Comparison of ENCODE assay signal across 8 cellular contexts in the genomic region with DNA sequence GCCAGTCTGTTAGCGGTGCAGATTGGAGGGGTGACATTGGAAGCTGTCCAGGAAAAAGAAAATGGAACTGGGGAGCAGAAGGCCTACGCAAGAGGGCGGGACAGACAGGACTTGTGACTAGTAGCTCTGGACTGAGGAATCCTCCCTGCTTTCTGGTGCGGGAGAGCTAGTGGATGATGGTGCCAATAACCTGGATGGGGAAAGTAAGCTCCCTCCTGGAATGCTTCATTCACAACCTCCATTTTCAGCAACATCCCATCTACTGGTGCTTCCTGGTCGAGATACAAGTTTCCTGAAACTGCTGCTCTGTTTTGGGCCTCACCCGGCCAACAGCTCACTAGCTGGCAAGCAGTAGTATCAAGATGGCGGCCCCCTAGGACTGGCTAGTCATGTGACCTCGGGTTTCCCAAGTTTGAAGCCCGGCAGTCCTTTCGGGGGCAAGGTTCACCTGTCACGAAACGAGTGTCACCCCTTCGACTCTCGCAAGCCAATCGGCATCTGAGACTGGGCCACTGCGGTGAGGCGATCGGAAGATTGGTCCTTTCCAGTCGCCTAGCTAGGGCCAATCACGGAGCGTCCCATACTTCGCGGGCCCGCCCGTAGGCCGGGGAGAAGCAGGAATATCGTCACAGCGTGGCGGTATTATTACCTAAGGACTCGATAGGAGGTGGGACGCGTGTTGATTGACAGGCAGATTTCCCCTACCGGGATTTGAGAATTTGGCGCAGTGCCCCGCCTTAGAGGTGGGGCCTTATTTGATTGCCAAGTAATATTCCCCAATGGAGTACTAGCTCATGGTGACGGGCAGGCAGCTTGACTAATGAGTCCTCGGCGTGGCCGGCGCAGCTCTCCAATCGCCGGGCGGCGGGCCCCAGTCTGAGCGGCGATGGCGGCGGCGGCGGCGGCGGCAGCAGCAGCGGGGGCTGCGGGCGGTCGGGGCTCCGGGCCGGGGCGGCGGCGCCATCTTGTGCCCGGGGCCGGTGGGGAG. TPM values are rescaled to one million over a fixed set of nuclear protein-coding genes. Genes with fewer than 3 reads are reported as not detected.
DNase-seq lines count a peak whose midpoint lies in the region; ATAC-seq and TF ChIP-seq lines count a peak whose summit lies in the region.

Gene PABPN1 (plus strand): TSS at position 874 of the 988 bp plus-strand sequence. CDS start 13 bp downstream, at position 887.

- TF ChIP-seq CTCF in prostate gland (IDR thresholded peaks at IDR 0.05): peak in 1 of 4 experiments; percentile 5

- 4% methylated on average over 44 of the region's 63 CpGs for WGBS in prostate gland
- WGBS in urinary bladder: 3% methylated on average over 63 of the region's 63 CpGs

- peaks cover 0 to 7% of the 10 kb centered on the region in 2 donors for H3K36me3 ChIP-seq in prostate gland
- peaks cover 11% of the 10 kb centered on the region for H3K36me3 ChIP-seq in urinary bladder (ENCODE audit: insufficient read depth)

- no peaks in the 10 kb centered on the region for H3K4me1 ChIP-seq in prostate gland (replicated peaks)
- no peaks in the 10 kb centered on the region for H3K4me1 ChIP-seq in urinary bladder (ENCODE audit: insufficient read depth)

- peak; percentile 68 for TF ChIP-seq POLR2A in prostate gland (IDR thresholded peaks at IDR 0.05)

- no peaks in the 10 kb centered on the region for H3K27me3 ChIP-seq in prostate gland (replicated peaks; ENCODE audit: insufficient read depth)

- ATAC-seq in GM18499 (IDR thresholded peaks at IDR 0.05; ENCODE audit: insufficient read depth, unreplicated experiment) (peak; percentile 87), HG02943 (IDR thresholded peaks at IDR 0.05; ENCODE audit: low read depth, unreplicated experiment) (peak; percentile 87), left ventricle myocardium superior (peak; percentile 94)

- H3K27ac ChIP-seq in prostate gland (peak within 1 kb of the TSS; percentile 98), urinary bladder (ENCODE audit: low read depth) (peak within 1 kb of the TSS; percentile 95)

- intact Hi-C loops in T-helper 2 cell treated with Interferon-gamma antibody and Interleukin-4, amounts not matched to agents 100 ng/mL and 5 ng/mL, for 36 hours (cut with micrococcal nuclease): loop anchor here (1.0 to 5.0 kb wide), 7 partner anchors 20 to 392 kb away; partner anchors contain the start of genes ACIN1, AP1G2, C14orf119 and HOMEZ
- intact Hi-C loops in left ventricle myocardium superior (cut with micrococcal nuclease) (loop anchor here (10.0 kb wide), 1 partner anchor 134 kb away; no protein-coding TSS in a partner anchor), prostate gland (cut with DNase I) (loop anchor here (2.0 to 10.0 kb wide), 3 partner anchors 14 to 244 kb away; partner anchors contain the start of genes AP1G2, BCL2L2 and NGDN)

- DNase-seq in NCI-H187 treated with DMSO at 0.1 percent for 48 hours (lab: John Stamatoyannopoulos, UW) (peak; percentile 98), anterior cingulate cortex (lab: John Stamatoyannopoulos, UW) (peak; percentile 85 to 100 (median 99)), left ventricle myocardium superior (peak; percentile 98), prostate gland (ENCODE audit: low spot score) (peak; percentile 100)

- peak within 1 kb of the TSS; percentile 96 to 98 for H3K4me3 ChIP-seq in prostate gland
- peak within 1 kb of the TSS; percentile 73 for H3K4me3 ChIP-seq in urinary bladder (ENCODE audit: low read depth, low read length)

- no peaks in the 10 kb centered on the region for H3K9me3 ChIP-seq in prostate gland

RNA-seq across cellular contexts. Expression of gene PABPN1, which starts in this region (rescaled TPM):
- total RNA-seq in T-helper 2 cell treated with Interferon-gamma antibody and Interleukin-4, amounts not matched to agents 100 ng/mL and 5 ng/mL, for 36 hours: 195 and 196 TPM in 2 replicates
- 76.8 TPM for total RNA-seq in left ventricle myocardium superior
- total RNA-seq in prostate gland: 100 to 1,000 TPM in 1 of 2 donors, 10 to 100 TPM in 1; 62.7 to 113 TPM
- 52.0 TPM for total RNA-seq in urinary bladder
- 84.0 TPM for polyA plus RNA-seq in urinary bladder

Comparison
In these comparisons a context has a peak if more than half of its experiments do, and no peak if none do; other contexts are left out.
1. Peak in every context shown above with its lines: DNase-seq, ATAC-seq, H3K4me3 ChIP-seq and H3K27ac ChIP-seq.